16 cellular contexts compared by ENCODE assay signal in genomic region chrX:134727363-134727762, GRCh38.
DNase-seq lines count a peak whose midpoint lies in the region; ATAC-seq and TF ChIP-seq lines count a peak whose summit lies in the region.
"Had no signal": no experiment of that assay in that cellular context is flagged by ENCODE, and none has a peak within 500 bp of the region (broad histone marks: within the 10 kb centered on the region; RNA-seq: fewer than 3 reads in every experiment).

No MANE protein-coding gene starts in this region.

- H3F3A ChIP-seq in MM.1S (ENCODE audit: insufficient read depth, low read length) = no peaks in the 10 kb centered on the region

- H3K4me2 ChIP-seq in MM.1S (ENCODE audit: low read depth, low read length) = no peak overlapping the region

- no peak overlapping the region for H3K9ac ChIP-seq in MM.1S (ENCODE audit: low read length)

- peak; percentile 82 for ATAC-seq in Panc1
- ATAC-seq: activated CD8-positive, alpha-beta T cell treated with anti-CD3 and anti-CD28 coated beads, Interleukin-2, amount 10 ng/mL, durations not matched to agents 7 days and 5 days; left lung; upper lobe of right lung had no signal

- H2AFZ ChIP-seq in MM.1S (ENCODE audit: low read length) = no peak overlapping the region

- H4K20me1 ChIP-seq in MM.1S (ENCODE audit: insufficient read depth, low read length) = no peaks in the 10 kb centered on the region

- H3K4me1 ChIP-seq in BE2C (peaks cover 11% of the 10 kb centered on the region), Panc1 (ENCODE audit: control insufficient read depth, insufficient read depth, low read length) (peaks cover 8% of the 10 kb centered on the region; the same call in 1 of the 2 replicates), MM.1S (ENCODE audit: low read length) (no peaks in the 10 kb centered on the region)
- H3K4me1 ChIP-seq: HAP-1, left lung, upper lobe of right lung had no signal

- intact Hi-C loops in Panc1 (cut with micrococcal nuclease; ENCODE audit: unreplicated experiment) = no loop called here

- no peaks in the 10 kb centered on the region for H3K27me3 ChIP-seq in BE2C
- H3K27me3 ChIP-seq in Panc1 (ENCODE audit: control insufficient read depth, insufficient read depth, low read length) = no peaks in the 10 kb centered on the region
- no peaks in the 10 kb centered on the region for H3K27me3 ChIP-seq in MM.1S (replicated peaks; ENCODE audit: insufficient read depth, low read length)
- H3K27me3 ChIP-seq: left lung, upper lobe of right lung had no signal

- H3K9me3 ChIP-seq in BE2C (no peaks in the 10 kb centered on the region), Panc1 (ENCODE audit: control insufficient read depth, insufficient read depth, low read depth, low read length) (no peaks in the 10 kb centered on the region), MM.1S (replicated peaks; ENCODE audit: insufficient read depth, low read length) (no peaks in the 10 kb centered on the region)
- H3K9me3 ChIP-seq: HAP-1, left lung, upper lobe of right lung had no signal

- no peaks in the 10 kb centered on the region for H3K36me3 ChIP-seq in BE2C
- no peaks in the 10 kb centered on the region for H3K36me3 ChIP-seq in Panc1 (ENCODE audit: control insufficient read depth, insufficient read depth, low read length)
- no peaks in the 10 kb centered on the region for H3K36me3 ChIP-seq in MM.1S (replicated peaks; ENCODE audit: insufficient read depth, low read length)
- H3K36me3 ChIP-seq: HAP-1, left lung, upper lobe of right lung had no signal

- H3K27ac ChIP-seq in Panc1 (ENCODE audit: low read length) = no peak overlapping the region
- H3K27ac ChIP-seq in MM.1S (ENCODE audit: low read length) = no peak overlapping the region
- H3K27ac ChIP-seq: left lung, upper lobe of right lung had no signal

- POLR2A ChIA-PET in Panc1 (lab: Charles Lee) = no interaction called here

- in situ Hi-C loops in Panc1 (cut with HindIII; ENCODE audit: low pct_unique_long_range_greater_than_20kb, low sequenced_read_pairs) = no loop called here

- DNase-seq in BE2C = no peak
- no peak for DNase-seq in HFF-Myc (ENCODE audit: extremely low read depth, low read depth)
- DNase-seq in Panc1 (ENCODE audit: low read depth, low spot score) = peak; percentile 54
- DNase-seq in fibroblast of mammary gland (ENCODE audit: low read depth) = peak; percentile 28
- DNase-seq in stimulated activated CD4-positive, alpha-beta T cell treated with anti-CD3 and anti-CD28 coated beads, Interleukin-2, amount 100 ng/mL, for 24 hours = no peak
- no peak for DNase-seq in DMS 273 treated with DMSO at 0.1 percent for 48 hours (lab: John Stamatoyannopoulos, UW)
- no peak for DNase-seq in MM.1S
- no peak for DNase-seq in SW 1271 (lab: John Stamatoyannopoulos, UW)
- DNase-seq: activated CD8-positive, alpha-beta T cell treated with anti-CD3 and anti-CD28 coated beads, Interleukin-2, amount 10 ng/mL, durations not matched to agents 7 days and 5 days; activated gamma-delta T cell treated with Interleukin-2 at 50 U/mL for 16 hours; DND-41; left lung; naive B cell; NCI-H146; upper lobe of right lung had no signal

- CTCF ChIA-PET in Panc1 (lab: Charles Lee) = interaction anchor here (0.5 kb wide), 1 partner anchor 141 kb away, joined by 3 read pairs; no protein-coding TSS in a partner anchor

- no TSS peak for BruUV-seq in Panc1 (replicated peaks; lab: Mats Ljungman, UMichigan)

- H3K4me3 ChIP-seq in BE2C (ENCODE audit: low read depth, low read length) = no peak overlapping the region
- H3K4me3 ChIP-seq in HFF-Myc (replicated peaks; ENCODE audit: low read depth, low read length) = no peak overlapping the region
- H3K4me3 ChIP-seq in Panc1 (ENCODE audit: low read depth in 2 of 2, low read length in 2 of 2) = no peak overlapping the region
- no peak overlapping the region for H3K4me3 ChIP-seq in fibroblast of mammary gland (ENCODE audit: control insufficient read depth, low read depth, low read length)
- no peak overlapping the region for H3K4me3 ChIP-seq in MM.1S (ENCODE audit: low read length)
- H3K4me3 ChIP-seq: HAP-1, left lung, upper lobe of right lung had no signal

- H3K9me2 ChIP-seq in MM.1S (replicated peaks; ENCODE audit: insufficient read depth, low read length) = no peaks in the 10 kb centered on the region

- TF ChIP-seq CTCF in BE2C (IDR thresholded peaks at IDR 0.05; ENCODE audit: low read depth, low read length) (peak; percentile 41), HFF-Myc (IDR thresholded peaks at IDR 0.05; ENCODE audit: low read depth, low read length, missing control alignments) (peak; percentile 8), Panc1 (IDR thresholded peaks at IDR 0.05) (0 out of 2 replicates have a peak, but pooled peaks have one; percentile 28), fibroblast of mammary gland (conservative IDR thresholded peaks at IDR 0.05; ENCODE audit: control insufficient read depth, insufficient read depth, low read depth, low read length) (peak; percentile 27), MM.1S (IDR thresholded peaks at IDR 0.05; ENCODE audit: low read length) (no peak)

- H3K79me2 ChIP-seq in MM.1S (ENCODE audit: low read length) = no peaks in the 10 kb centered on the region

Comparison
In these comparisons a context has a peak if more than half of its experiments do, and no peak if none do; other contexts are left out.
1. DNase-seq: peak in Panc1 (single experiment) and fibroblast of mammary gland (single experiment); none in BE2C (single experiment), HFF-Myc (single experiment), stimulated activated CD4-positive, alpha-beta T cell treated with anti-CD3 and anti-CD28 coated beads, Interleukin-2, amount 100 ng/mL, for 24 hours (0 of 2), DMS 273 treated with DMSO at 0.1 percent for 48 hours (single experiment), MM.1S (single experiment) and SW 1271 (0 of 2).